In the genomic region with DNA sequence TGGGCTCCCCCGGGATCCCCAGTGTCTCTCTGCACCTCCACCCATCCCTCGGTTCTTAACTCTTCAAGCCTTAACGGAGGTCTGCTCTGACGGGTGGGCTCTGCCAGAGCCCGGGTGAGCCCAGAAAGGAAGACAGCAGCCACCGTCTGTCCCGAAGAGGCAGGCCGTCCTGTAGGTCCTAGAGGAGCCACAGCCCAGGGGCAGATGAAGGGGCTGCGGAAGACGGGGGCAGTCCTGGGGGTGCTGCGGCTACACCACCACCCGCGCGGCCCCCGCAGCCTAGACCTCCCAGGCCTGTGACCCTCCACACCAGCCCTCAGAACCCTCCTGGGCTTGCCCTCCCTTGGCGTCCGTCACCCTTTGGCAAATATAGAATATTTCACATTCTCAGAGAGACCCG, we compare ENCODE assay signal across 15 cellular contexts.
DNase-seq lines count a peak whose midpoint lies in the region; ATAC-seq and TF ChIP-seq lines count a peak whose summit lies in the region.
"Had no signal": no experiment of that assay in that cellular context is flagged by ENCODE, and none has a peak within 500 bp of the region (broad histone marks: within the 10 kb centered on the region; RNA-seq: fewer than 3 reads in every experiment).

No MANE protein-coding gene starts in this region.

- H3K36me3 ChIP-seq in aorta (ENCODE audit: control insufficient read depth in 1 of 2, insufficient read depth in 2 of 2, low read length in 1 of 2): no peaks in the 10 kb centered on the region

- H3K9me3 ChIP-seq in aorta (ENCODE audit: control insufficient read depth, low read length): no peaks in the 10 kb centered on the region
- H3K9me3 ChIP-seq: A549, Caco-2 had no signal

- no peak for TF ChIP-seq CTCF in activated CD8-positive, alpha-beta T cell treated with anti-CD3 and anti-CD28 coated beads for 36 hours (IDR thresholded peaks at IDR 0.05)
- TF ChIP-seq CTCF in GM20000 (IDR thresholded peaks at IDR 0.05; ENCODE audit: extremely low read depth, missing control alignments): no peak

- H3K4me3 Mint-ChIP-seq in activated CD8-positive, alpha-beta T cell treated with anti-CD3 and anti-CD28 coated beads for 36 hours: no peak overlapping the region
- H3K4me3 Mint-ChIP-seq in activated CD8-positive, alpha-beta T cell treated with anti-CD3 and anti-CD28 coated beads, Interleukin-2, amount 10 ng/mL, durations not matched to agents 7 days and 5 days: no peak overlapping the region
- H3K4me3 Mint-ChIP-seq in dendritic cell treated with granulocyte-macrophage colony-stimulating factor and Interleukin-4, amounts not matched to agents 40 ng/mL and 50 ng/mL, for 4 days: no peak overlapping the region
- H3K4me3 Mint-ChIP-seq in naive B cell: no peak overlapping the region
- H3K4me3 Mint-ChIP-seq: GM23338 had no signal

- no peak overlapping the region for H3K4me3 ChIP-seq in aorta (ENCODE audit: low read length in 2 of 2)
- H3K4me3 ChIP-seq: A549, GM23338 had no signal

- H3K27me3 Mint-ChIP-seq in activated CD8-positive, alpha-beta T cell treated with anti-CD3 and anti-CD28 coated beads for 36 hours: no peaks in the 10 kb centered on the region
- H3K27me3 Mint-ChIP-seq in activated CD8-positive, alpha-beta T cell treated with anti-CD3 and anti-CD28 coated beads, Interleukin-2, amount 10 ng/mL, durations not matched to agents 7 days and 5 days (ENCODE audit: low read depth): peaks cover 8% of the 10 kb centered on the region
- peaks cover 8% of the 10 kb centered on the region for H3K27me3 Mint-ChIP-seq in dendritic cell treated with granulocyte-macrophage colony-stimulating factor and Interleukin-4, amounts not matched to agents 40 ng/mL and 50 ng/mL, for 4 days
- peaks cover 0 to 17% (median 5%) of the 10 kb centered on the region in 3 donors for H3K27me3 Mint-ChIP-seq in naive B cell

- intact Hi-C loops in activated CD8-positive, alpha-beta T cell treated with anti-CD3 and anti-CD28 coated beads for 36 hours (cut with micrococcal nuclease): loop anchor here (10.0 kb wide), 1 partner anchor 283 kb away; no protein-coding TSS in a partner anchor
- intact Hi-C loops in dendritic cell treated with granulocyte-macrophage colony-stimulating factor and Interleukin-4, amounts not matched to agents 40 ng/mL and 50 ng/mL, for 4 days (cut with micrococcal nuclease): no loop called here
- intact Hi-C loops in aorta (cut with DNase I): no loop called here

- no peak overlapping the region for H3K27ac ChIP-seq in aorta (ENCODE audit: low read depth in 1 of 2, low read length in 2 of 2)
- H3K27ac ChIP-seq: 22Rv1, A549, HL-60 had no signal

- peak overlapping the region; percentile 14 for H3K27ac Mint-ChIP-seq in activated CD8-positive, alpha-beta T cell treated with anti-CD3 and anti-CD28 coated beads for 36 hours
- H3K27ac Mint-ChIP-seq in activated CD8-positive, alpha-beta T cell treated with anti-CD3 and anti-CD28 coated beads, Interleukin-2, amount 10 ng/mL, durations not matched to agents 7 days and 5 days: no peak overlapping the region
- peak overlapping the region; percentile 73 for H3K27ac Mint-ChIP-seq in dendritic cell treated with granulocyte-macrophage colony-stimulating factor and Interleukin-4, amounts not matched to agents 40 ng/mL and 50 ng/mL, for 4 days
- peak overlapping the region in 4 of 6 donors; percentile 29 to 39 (median 34) for H3K27ac Mint-ChIP-seq in naive B cell
- H3K27ac Mint-ChIP-seq: GM23338 had no signal

- DNase-seq in activated CD8-positive, alpha-beta T cell treated with anti-CD3 and anti-CD28 coated beads for 36 hours: no peak
- DNase-seq in activated CD8-positive, alpha-beta T cell treated with anti-CD3 and anti-CD28 coated beads, Interleukin-2, amount 10 ng/mL, durations not matched to agents 7 days and 5 days: no peak
- DNase-seq in naive B cell (no peak), aorta (peak; percentile 37 to 40), NCI-H82 (lab: John Stamatoyannopoulos, UW) (no peak), GM20000 (ENCODE audit: low spot score) (no peak)
- DNase-seq: AML-193, Caco-2, HCEC 1CT had no signal

- POLR2A ChIA-PET in activated CD8-positive, alpha-beta T cell treated with anti-CD3 and anti-CD28 coated beads for 36 hours (lab: Charles Lee): no interaction called here
- POLR2A ChIA-PET in activated CD8-positive, alpha-beta T cell treated with anti-CD3 and anti-CD28 coated beads, Interleukin-2, amount 10 ng/mL, durations not matched to agents 7 days and 5 days (lab: Charles Lee): no interaction called here

- H3K4me1 Mint-ChIP-seq in activated CD8-positive, alpha-beta T cell treated with anti-CD3 and anti-CD28 coated beads for 36 hours (ENCODE audit: low read depth): peaks cover 8% of the 10 kb centered on the region
- peaks cover 10% of the 10 kb centered on the region for H3K4me1 Mint-ChIP-seq in activated CD8-positive, alpha-beta T cell treated with anti-CD3 and anti-CD28 coated beads, Interleukin-2, amount 10 ng/mL, durations not matched to agents 7 days and 5 days (ENCODE audit: low read depth)
- H3K4me1 Mint-ChIP-seq in dendritic cell treated with granulocyte-macrophage colony-stimulating factor and Interleukin-4, amounts not matched to agents 40 ng/mL and 50 ng/mL, for 4 days (ENCODE audit: low read depth): peaks cover 52% of the 10 kb centered on the region
- peaks cover 8 to 21% (median 18%) of the 10 kb centered on the region in 3 donors for H3K4me1 Mint-ChIP-seq in naive B cell

- ATAC-seq in activated CD8-positive, alpha-beta T cell treated with anti-CD3 and anti-CD28 coated beads for 36 hours: no peak
- ATAC-seq in activated CD8-positive, alpha-beta T cell treated with anti-CD3 and anti-CD28 coated beads, Interleukin-2, amount 10 ng/mL, durations not matched to agents 7 days and 5 days: no peak
- ATAC-seq in naive B cell (ENCODE audit: low read depth in 2 of 2) (no peak), aorta (ENCODE audit: low FRiP score) (no peak), GM21619 (IDR thresholded peaks at IDR 0.05; ENCODE audit: unreplicated experiment) (no peak)
- ATAC-seq: A549, GM23338 had no signal

- H3K4me1 ChIP-seq in aorta (ENCODE audit: control insufficient read depth in 1 of 2, insufficient read depth in 2 of 2, low read length in 2 of 2): no peaks in the 10 kb centered on the region
- H3K4me1 ChIP-seq: A549, Caco-2 had no signal

- no peaks in the 10 kb centered on the region for H3K36me3 Mint-ChIP-seq in activated CD8-positive, alpha-beta T cell treated with anti-CD3 and anti-CD28 coated beads for 36 hours (ENCODE audit: low read depth)
- no peaks in the 10 kb centered on the region for H3K36me3 Mint-ChIP-seq in activated CD8-positive, alpha-beta T cell treated with anti-CD3 and anti-CD28 coated beads, Interleukin-2, amount 10 ng/mL, durations not matched to agents 7 days and 5 days (ENCODE audit: low read depth)
- H3K36me3 Mint-ChIP-seq in dendritic cell treated with granulocyte-macrophage colony-stimulating factor and Interleukin-4, amounts not matched to agents 40 ng/mL and 50 ng/mL, for 4 days (ENCODE audit: low read depth): no peaks in the 10 kb centered on the region
- no peaks in the 10 kb centered on the region for H3K36me3 Mint-ChIP-seq in naive B cell

- H3K27me3 ChIP-seq in aorta (ENCODE audit: control insufficient read depth in 1 of 2, insufficient read depth in 2 of 2, low read length in 1 of 2): no peaks in the 10 kb centered on the region

- 66 to 76% methylated on average over 18 of the region's 18 CpGs for WGBS in aorta, 2 donors

- CTCF ChIA-PET in activated CD8-positive, alpha-beta T cell treated with anti-CD3 and anti-CD28 coated beads for 36 hours (lab: Charles Lee): interaction anchor here (1.2 kb wide), 1 partner anchor 117 kb away, joined by 4 read pairs; no protein-coding TSS in a partner anchor
- CTCF ChIA-PET in activated CD8-positive, alpha-beta T cell treated with anti-CD3 and anti-CD28 coated beads, Interleukin-2, amount 10 ng/mL, durations not matched to agents 7 days and 5 days (lab: Charles Lee): interaction anchor here (2.3 kb wide), 1 partner anchor 117 kb away, joined by 7 read pairs; no protein-coding TSS in a partner anchor

- H3K9me3 Mint-ChIP-seq in activated CD8-positive, alpha-beta T cell treated with anti-CD3 and anti-CD28 coated beads for 36 hours: no peaks in the 10 kb centered on the region
- H3K9me3 Mint-ChIP-seq in activated CD8-positive, alpha-beta T cell treated with anti-CD3 and anti-CD28 coated beads, Interleukin-2, amount 10 ng/mL, durations not matched to agents 7 days and 5 days (ENCODE audit: insufficient read depth): no peaks in the 10 kb centered on the region
- no peaks in the 10 kb centered on the region for H3K9me3 Mint-ChIP-seq in dendritic cell treated with granulocyte-macrophage colony-stimulating factor and Interleukin-4, amounts not matched to agents 40 ng/mL and 50 ng/mL, for 4 days
- H3K9me3 Mint-ChIP-seq in naive B cell: no peaks in the 10 kb centered on the region
- H3K9me3 Mint-ChIP-seq: GM23338 had no signal

Comparison
In these comparisons a context has a peak if more than half of its experiments do, and no peak if none do; other contexts are left out.
1. DNase-seq: peak in aorta (2 of 2); none in activated CD8-positive, alpha-beta T cell treated with anti-CD3 and anti-CD28 coated beads for 36 hours (single experiment), activated CD8-positive, alpha-beta T cell treated with anti-CD3 and anti-CD28 coated beads, Interleukin-2, amount 10 ng/mL, durations not matched to agents 7 days and 5 days (single experiment), naive B cell (single experiment), NCI-H82 (single experiment) and GM20000 (single experiment).